ENCODE assay signal across 15 cellular contexts in genomic region chr6:137829641-137830083, GRCh38. TPM values are rescaled to one million over a fixed set of nuclear protein-coding genes. Genes with fewer than 3 reads are reported as not detected.
DNase-seq lines count a peak whose midpoint lies in the region; ATAC-seq and TF ChIP-seq lines count a peak whose summit lies in the region.
"Had no signal": no experiment of that assay in that cellular context is flagged by ENCODE, and none has a peak within 500 bp of the region (broad histone marks: within the 10 kb centered on the region; RNA-seq: fewer than 3 reads in every experiment).

No MANE protein-coding gene starts in this region.

- no peak overlapping the region for H2AFZ ChIP-seq in smooth muscle cell (ENCODE audit: low read depth)

- H3K4me2 ChIP-seq in smooth muscle cell = peak overlapping the region; percentile 38

- H3K27ac ChIP-seq in RWPE2 (ENCODE audit: poor library complexity, severe bottlenecking) (peak overlapping the region; percentile 92), smooth muscle cell (ENCODE audit: low read depth) (peak overlapping the region; percentile 97)
- H3K27ac ChIP-seq: colonic mucosa, left ventricle myocardium inferior, SJCRH30, spleen had no signal

- H3K4me3 ChIP-seq in RWPE2 (ENCODE audit: severe bottlenecking) (no peak overlapping the region), smooth muscle cell (no peak overlapping the region)
- H3K4me3 ChIP-seq: colonic mucosa, HAP-1, left ventricle myocardium inferior, SJCRH30, spleen had no signal

- intact Hi-C loops in activated CD8-positive, alpha-beta T cell treated with anti-CD3 and anti-CD28 coated beads for 36 hours (cut with micrococcal nuclease) = loop anchor here (5.0 kb wide), 1 partner anchor 37 kb away; no protein-coding TSS in a partner anchor

- H3K4me1 ChIP-seq in RWPE2 (ENCODE audit: insufficient read depth, poor library complexity, severe bottlenecking) (peaks cover 58% of the 10 kb centered on the region), smooth muscle cell (ENCODE audit: low read depth) (peaks cover 12% of the 10 kb centered on the region)
- H3K4me1 ChIP-seq: colonic mucosa, HAP-1 had no signal

- H3K27ac Mint-ChIP-seq in activated CD8-positive, alpha-beta T cell treated with anti-CD3 and anti-CD28 coated beads for 36 hours = peak overlapping the region; percentile 94
- no peak overlapping the region for H3K27ac Mint-ChIP-seq in activated CD8-positive, alpha-beta T cell treated with anti-CD3 and anti-CD28 coated beads, Interleukin-2, amount 10 ng/mL, durations not matched to agents 7 days and 5 days
- H3K27ac Mint-ChIP-seq: WTC11 had no signal

- no peak for TF ChIP-seq CTCF in activated CD8-positive, alpha-beta T cell treated with anti-CD3 and anti-CD28 coated beads for 36 hours (IDR thresholded peaks at IDR 0.05)
- TF ChIP-seq CTCF in RWPE2 (IDR thresholded peaks at IDR 0.05; ENCODE audit: poor library complexity, severe bottlenecking) (no peak), smooth muscle cell (IDR thresholded peaks at IDR 0.05; ENCODE audit: borderline replicate concordance, insufficient read depth, poor library complexity, severe bottlenecking) (no peak)

- WGBS in smooth muscle cell (ENCODE audit: low lambda C conversion rate) = 28% methylated on average over 4 of the region's 4 CpGs

- DNase-seq in activated CD8-positive, alpha-beta T cell treated with anti-CD3 and anti-CD28 coated beads for 36 hours = no peak
- no peak for DNase-seq in activated CD8-positive, alpha-beta T cell treated with anti-CD3 and anti-CD28 coated beads, Interleukin-2, amount 10 ng/mL, durations not matched to agents 7 days and 5 days
- DNase-seq in RWPE2 (ENCODE audit: low spot score) (no peak), smooth muscle cell (lab: John Stamatoyannopoulos, UW; ENCODE audit: unreplicated experiment) (no peak), D341Med (ENCODE audit: low spot score) (no peak)
- DNase-seq: colonic mucosa, DMS79 treated with DMSO at 0.1 percent for 48 hours, left ventricle myocardium inferior, SJCRH30, spleen had no signal

- no peak overlapping the region for H3K4me3 Mint-ChIP-seq in activated CD8-positive, alpha-beta T cell treated with anti-CD3 and anti-CD28 coated beads for 36 hours
- no peak overlapping the region for H3K4me3 Mint-ChIP-seq in activated CD8-positive, alpha-beta T cell treated with anti-CD3 and anti-CD28 coated beads, Interleukin-2, amount 10 ng/mL, durations not matched to agents 7 days and 5 days
- H3K4me3 Mint-ChIP-seq: WTC11 had no signal

- no peaks in the 10 kb centered on the region for H3K36me3 ChIP-seq in RWPE2 (ENCODE audit: low read depth)
- no peaks in the 10 kb centered on the region for H3K36me3 ChIP-seq in smooth muscle cell (ENCODE audit: low read depth)
- H3K36me3 ChIP-seq: colonic mucosa, HAP-1, left ventricle myocardium inferior, SJCRH30, spleen had no signal

- H3K27me3 ChIP-seq in RWPE2 (ENCODE audit: insufficient read depth, poor library complexity, severe bottlenecking) (no peaks in the 10 kb centered on the region), smooth muscle cell (ENCODE audit: low read depth) (no peaks in the 10 kb centered on the region)
- H3K27me3 ChIP-seq: colonic mucosa, SJCRH30, spleen had no signal

- H4K20me1 ChIP-seq in smooth muscle cell (ENCODE audit: low read depth) = no peaks in the 10 kb centered on the region

- H3K27me3 Mint-ChIP-seq in activated CD8-positive, alpha-beta T cell treated with anti-CD3 and anti-CD28 coated beads for 36 hours = no peaks in the 10 kb centered on the region
- no peaks in the 10 kb centered on the region for H3K27me3 Mint-ChIP-seq in activated CD8-positive, alpha-beta T cell treated with anti-CD3 and anti-CD28 coated beads, Interleukin-2, amount 10 ng/mL, durations not matched to agents 7 days and 5 days (ENCODE audit: low read depth)

- peaks cover 14% of the 10 kb centered on the region for H3K9me3 Mint-ChIP-seq in activated CD8-positive, alpha-beta T cell treated with anti-CD3 and anti-CD28 coated beads for 36 hours
- peaks cover 3% of the 10 kb centered on the region for H3K9me3 Mint-ChIP-seq in activated CD8-positive, alpha-beta T cell treated with anti-CD3 and anti-CD28 coated beads, Interleukin-2, amount 10 ng/mL, durations not matched to agents 7 days and 5 days (ENCODE audit: insufficient read depth)
- H3K9me3 Mint-ChIP-seq: WTC11 had no signal

- no peaks in the 10 kb centered on the region for H3K79me2 ChIP-seq in smooth muscle cell (ENCODE audit: low read depth)

- H3F3A ChIP-seq in smooth muscle cell (ENCODE audit: low read depth) = no peaks in the 10 kb centered on the region

- ATAC-seq in activated CD8-positive, alpha-beta T cell treated with anti-CD3 and anti-CD28 coated beads for 36 hours = no peak
- ATAC-seq in activated CD8-positive, alpha-beta T cell treated with anti-CD3 and anti-CD28 coated beads, Interleukin-2, amount 10 ng/mL, durations not matched to agents 7 days and 5 days = no peak
- peak; percentile 66 for ATAC-seq in RWPE2 (ENCODE audit: low read depth)
- ATAC-seq in esophagus mucosa = peak; percentile 96
- ATAC-seq in GM18867 (IDR thresholded peaks at IDR 0.05; ENCODE audit: unreplicated experiment) = no peak
- no peak for ATAC-seq in HG03571 (IDR thresholded peaks at IDR 0.05; ENCODE audit: unreplicated experiment)
- ATAC-seq: WTC11 had no signal

- POLR2A ChIA-PET in activated CD8-positive, alpha-beta T cell treated with anti-CD3 and anti-CD28 coated beads for 36 hours (lab: Charles Lee) = interaction anchor here (1.4 to 3.1 kb wide), 4 partner anchors 9 to 117 kb away, joined by 3 to 11 read pairs (median 8); partner anchors contain the start of gene TNFAIP3
- POLR2A ChIA-PET in activated CD8-positive, alpha-beta T cell treated with anti-CD3 and anti-CD28 coated beads, Interleukin-2, amount 10 ng/mL, durations not matched to agents 7 days and 5 days (lab: Charles Lee) = interaction anchor here (0.9 to 1.2 kb wide), 2 partner anchors 31 to 37 kb away, joined by 3 to 4 read pairs; no protein-coding TSS in a partner anchor

- CTCF ChIA-PET in activated CD8-positive, alpha-beta T cell treated with anti-CD3 and anti-CD28 coated beads for 36 hours (lab: Charles Lee) = interaction anchor here (1.0 to 1.7 kb wide), 6 partner anchors 9 to 121 kb away, joined by 3 to 6 read pairs (median 4); partner anchors contain the start of gene TNFAIP3
- CTCF ChIA-PET in activated CD8-positive, alpha-beta T cell treated with anti-CD3 and anti-CD28 coated beads, Interleukin-2, amount 10 ng/mL, durations not matched to agents 7 days and 5 days (lab: Charles Lee) = interaction anchor here (1.5 to 5.9 kb wide), 4 partner anchors 12 to 122 kb away, joined by 5 to 57 read pairs (median 8); partner anchors contain the start of gene TNFAIP3

- H3K9me3 ChIP-seq in RWPE2 (ENCODE audit: severe bottlenecking) (no peaks in the 10 kb centered on the region), smooth muscle cell (replicated peaks; ENCODE audit: low read depth) (no peaks in the 10 kb centered on the region)
- H3K9me3 ChIP-seq: colonic mucosa, HAP-1, SJCRH30 had no signal

- peaks cover 69% of the 10 kb centered on the region for H3K4me1 Mint-ChIP-seq in activated CD8-positive, alpha-beta T cell treated with anti-CD3 and anti-CD28 coated beads for 36 hours (ENCODE audit: low read depth)
- H3K4me1 Mint-ChIP-seq in activated CD8-positive, alpha-beta T cell treated with anti-CD3 and anti-CD28 coated beads, Interleukin-2, amount 10 ng/mL, durations not matched to agents 7 days and 5 days (ENCODE audit: low read depth) = peaks cover 57% of the 10 kb centered on the region

- H3K36me3 Mint-ChIP-seq in activated CD8-positive, alpha-beta T cell treated with anti-CD3 and anti-CD28 coated beads for 36 hours (ENCODE audit: low read depth) = peaks cover 10% of the 10 kb centered on the region
- H3K36me3 Mint-ChIP-seq in activated CD8-positive, alpha-beta T cell treated with anti-CD3 and anti-CD28 coated beads, Interleukin-2, amount 10 ng/mL, durations not matched to agents 7 days and 5 days (ENCODE audit: low read depth) = peaks cover 4% of the 10 kb centered on the region
- H3K36me3 Mint-ChIP-seq: WTC11 had no signal

- peak overlapping the region; percentile 70 for H3K9ac ChIP-seq in smooth muscle cell (ENCODE audit: low read depth)

RNA-seq across cellular contexts. Expression of gene TNFAIP3, which starts 37.4 kb away (rescaled TPM):
- total RNA-seq in activated CD8-positive, alpha-beta T cell treated with anti-CD3 and anti-CD28 coated beads for 36 hours = 100 to 1,000 TPM; 399 to 402 TPM
- 10 to 100 TPM; 29.6 to 34.5 TPM for total RNA-seq in activated CD8-positive, alpha-beta T cell treated with anti-CD3 and anti-CD28 coated beads, Interleukin-2, amount 10 ng/mL, durations not matched to agents 7 days and 5 days
- total RNA-seq in esophagus mucosa (8.8 TPM), smooth muscle cell (33.8 and 40.3 TPM in 2 replicates)
- polyA plus RNA-seq in smooth muscle cell = 32.2 and 45.1 TPM in 2 replicates

Comparison
In these comparisons a context has a peak if more than half of its experiments do, and no peak if none do; other contexts are left out.
1. ATAC-seq: peak in RWPE2 (single experiment) and esophagus mucosa (single experiment); none in activated CD8-positive, alpha-beta T cell treated with anti-CD3 and anti-CD28 coated beads for 36 hours (single experiment), activated CD8-positive, alpha-beta T cell treated with anti-CD3 and anti-CD28 coated beads, Interleukin-2, amount 10 ng/mL, durations not matched to agents 7 days and 5 days (single experiment), GM18867 (single experiment) and HG03571 (single experiment).